In the genomic region with DNA sequence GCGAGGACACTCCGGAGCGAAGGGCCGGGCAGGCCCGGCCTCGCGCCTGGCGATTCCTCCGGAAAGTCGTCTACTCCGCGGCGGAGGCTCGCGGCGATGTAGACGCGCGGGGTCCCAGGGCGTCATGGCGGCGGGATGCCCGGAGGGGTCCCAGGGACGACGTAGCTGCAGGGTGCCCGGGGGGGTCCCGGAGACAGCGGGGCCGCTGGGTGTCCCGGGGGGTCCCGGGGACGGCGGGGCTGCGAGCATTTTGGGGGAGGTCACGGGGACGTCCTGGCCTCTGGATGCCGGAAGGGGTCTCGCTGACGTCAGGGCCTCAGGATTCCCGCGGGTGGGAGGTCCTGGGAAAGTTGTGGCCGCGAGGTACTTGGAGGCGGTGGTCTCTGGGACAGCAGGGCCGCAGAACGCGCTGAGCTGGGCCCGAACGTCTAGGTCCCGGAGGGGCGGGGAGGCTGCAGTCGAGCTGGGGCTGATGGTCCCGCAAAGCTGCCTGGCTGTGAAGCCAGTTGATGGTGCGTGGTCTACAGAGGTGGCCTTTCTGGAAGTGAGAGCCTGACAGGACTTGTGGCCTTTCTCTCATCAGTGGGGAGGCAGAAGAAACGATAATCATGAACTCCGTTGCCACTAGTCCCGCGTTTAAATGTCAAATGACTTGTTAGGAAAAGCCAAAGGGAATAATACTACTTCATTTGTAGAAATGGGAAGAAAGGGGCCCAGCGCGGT, we compare ENCODE assay signal across 8 cellular contexts. TPM values are rescaled to one million over a fixed set of nuclear protein-coding genes. Genes with fewer than 3 reads are reported as not detected.
A peak's percentile ranks its signal among the peaks of the same experiment; 100 is the strongest.
DNase-seq lines count a peak whose midpoint lies in the region; ATAC-seq and TF ChIP-seq lines count a peak whose summit lies in the region.

No MANE protein-coding gene starts in this region.

- peaks cover 17% of the 10 kb centered on the region for H3K4me1 Mint-ChIP-seq in Calu3 (ENCODE audit: low read depth, unreplicated experiment)

- H3K4me3 ChIP-seq in Panc1 (ENCODE audit: low read depth in 2 of 2, low read length in 2 of 2), result peak overlapping the region; percentile 79 to 94

- DNase-seq in Calu3 (peak; percentile 15), HCEC 1CT (peak; percentile 7), Panc1 (ENCODE audit: low read depth, low spot score) (no peak), hepatic stellate cell (ENCODE audit: low spot score) (peak; percentile 45), retina (peak; percentile 72), cerebellar nuclear complex (lab: John Stamatoyannopoulos, UW) (no peak), cerebellum (ENCODE audit: low spot score) (no peak)

- TF ChIP-seq CTCF in Calu3 (IDR thresholded peaks at IDR 0.05; ENCODE audit: unreplicated experiment) (no peak), Panc1 (IDR thresholded peaks at IDR 0.05) (no peak)

- H3K9me3 ChIP-seq in Panc1 (ENCODE audit: control insufficient read depth, insufficient read depth, low read depth, low read length), result no peaks in the 10 kb centered on the region

- intact Hi-C loops in Calu3 (cut with micrococcal nuclease; ENCODE audit: unreplicated experiment), result no loop called here
- intact Hi-C loops in Panc1 (cut with micrococcal nuclease; ENCODE audit: unreplicated experiment), result no loop called here

- peaks cover 51% of the 10 kb centered on the region for H3K36me3 Mint-ChIP-seq in Calu3 (ENCODE audit: insufficient read depth, unreplicated experiment)

- peaks cover 27% of the 10 kb centered on the region for H3K36me3 ChIP-seq in Panc1 (ENCODE audit: control insufficient read depth, insufficient read depth, low read length)

- no TSS peak for BruUV-seq in Calu3 (replicated peaks; lab: Mats Ljungman, UMichigan)
- no TSS peak for BruUV-seq in Panc1 (replicated peaks; lab: Mats Ljungman, UMichigan)

- H3K27me3 Mint-ChIP-seq in Calu3 (ENCODE audit: unreplicated experiment), result no peaks in the 10 kb centered on the region

- H3K27me3 ChIP-seq in Panc1 (ENCODE audit: control insufficient read depth, insufficient read depth, low read length), result no peaks in the 10 kb centered on the region

- H3K4me3 Mint-ChIP-seq in Calu3 (ENCODE audit: low read depth, unreplicated experiment), result peak overlapping the region; percentile 62

- CTCF ChIA-PET in Calu3 (lab: Charles Lee) (interaction anchor here (0.5 to 1.6 kb wide), 7 partner anchors 10 to 353 kb away, joined by 3 to 5 read pairs (median 3); no protein-coding TSS in a partner anchor), Panc1 (lab: Charles Lee) (no interaction called here)

- POLR2A ChIA-PET in Panc1 (lab: Charles Lee), result interaction anchor here (0.6 kb wide), 1 partner anchor 491 kb away, joined by 5 read pairs; no protein-coding TSS in a partner anchor

- in situ Hi-C loops in Panc1 (cut with HindIII; ENCODE audit: low pct_unique_long_range_greater_than_20kb, low sequenced_read_pairs), result no loop called here

- 0 to 1% (median 1%) methylated on average over 50 to 60 of the region's 60 CpGs for WGBS in adipose tissue, 3 donors

- no peaks in the 10 kb centered on the region for H3K9me3 Mint-ChIP-seq in Calu3 (ENCODE audit: low read depth, unreplicated experiment)

- H3K4me1 ChIP-seq in Panc1 (ENCODE audit: control insufficient read depth, insufficient read depth, low read length), result no peaks in the 10 kb centered on the region; the same call in 1 of the 2 replicates

- H3K27ac ChIP-seq in Panc1 (ENCODE audit: low read length) (peak overlapping the region; percentile 86), adipose tissue (ENCODE audit: low read depth, low read length) (peak overlapping the region; percentile 82)

- peak; percentile 7 for ATAC-seq in Panc1

- H3K27ac Mint-ChIP-seq in Calu3 (ENCODE audit: unreplicated experiment), result peak overlapping the region; percentile 81

RNA-seq across cellular contexts. Expression of a gene that starts 0.6 kb away (rescaled TPM):
- total RNA-seq in Calu3 (2022) (21.3 and 22.9 TPM in 2 replicates), Panc1 (2021; ENCODE audit: unreplicated experiment) (15.9 TPM), cerebellum (11.0 TPM)
- polyA plus RNA-seq in Panc1 (2012; ENCODE audit: insufficient read length), result 7.6 TPM
- polyA plus RNA-seq in adipose tissue, result 10 to 100 TPM in 1 of 3 donors, 1 to 10 TPM in 2; 5.3 to 11.1 (median 7.6) TPM

RNA-seq across cellular contexts. Expression of a gene that starts 0.6 kb away (rescaled TPM):
- 21.9 and 23.6 TPM in 2 replicates for total RNA-seq in Calu3 (2022)
- total RNA-seq in Panc1 (2021; ENCODE audit: unreplicated experiment), result 10.4 TPM
- polyA plus RNA-seq in Panc1 (2012; ENCODE audit: insufficient read length), result 5.0 TPM
- polyA plus RNA-seq in adipose tissue, result 1 to 10 TPM; 2.5 to 5.8 (median 4.2) TPM
- 22.0 TPM for total RNA-seq in cerebellum

RNA-seq across cellular contexts. Expression of a gene that starts 0.9 kb away (rescaled TPM):
- 2.3 and 2.4 TPM in 2 replicates for total RNA-seq in Calu3 (2022)
- 0.39 TPM for total RNA-seq in Panc1 (2021; ENCODE audit: unreplicated experiment)
- 0.38 TPM for polyA plus RNA-seq in Panc1 (2012; ENCODE audit: insufficient read length)
- polyA plus RNA-seq in adipose tissue, result 1 to 10 TPM; 1.0 to 2.9 (median 2.1) TPM
- not detected for total RNA-seq in cerebellum

RNA-seq across cellular contexts. Expression of a gene that starts 39.9 kb away (rescaled TPM):
- total RNA-seq in Calu3 (2022) (32.0 and 33.7 TPM in 2 replicates), Panc1 (2021; ENCODE audit: unreplicated experiment) (21.9 TPM), cerebellum (30.6 TPM)
- polyA plus RNA-seq in Panc1 (2012; ENCODE audit: insufficient read length), result 6.2 TPM
- 1 to 10 TPM; 1.6 to 4.5 (median 4.5) TPM for polyA plus RNA-seq in adipose tissue

Comparison
In these comparisons a context has a peak if more than half of its experiments do, and no peak if none do; other contexts are left out.
1. DNase-seq: peak in Calu3 (single experiment), HCEC 1CT (single experiment), hepatic stellate cell (single experiment) and retina (single experiment); none in Panc1 (single experiment), cerebellar nuclear complex (0 of 2) and cerebellum (single experiment).